8 cellular contexts compared by ENCODE assay signal in genomic region chr16:3022697-3023414, GRCh38. TPM values are rescaled to one million over a fixed set of nuclear protein-coding genes. Genes with fewer than 3 reads are reported as not detected.
DNase-seq lines count a peak whose midpoint lies in the region; ATAC-seq, FAIRE-seq and TF ChIP-seq lines count a peak whose summit lies in the region.

No MANE protein-coding gene starts in this region.

- no peak for TF ChIP-seq RAD21 in K562 (CRISPR knock-in tag; conservative IDR thresholded peaks at IDR 0.05 in 1 of 2, IDR thresholded peaks at IDR 0.05 in 1 of 2)

- H3K4me1 Mint-ChIP-seq in CD4-positive, alpha-beta memory T cell = peaks cover 19 to 66% (median 43%) of the 10 kb centered on the region in 4 donors
- H3K4me1 Mint-ChIP-seq in type B pancreatic cell (ENCODE audit: unreplicated experiment) = peaks cover 36% of the 10 kb centered on the region

- intact Hi-C loops in CD4-positive, alpha-beta memory T cell (cut with micrococcal nuclease) = loop anchor here (10.0 kb wide), 1 partner anchor 118 kb away; no protein-coding TSS in a partner anchor
- intact Hi-C loops in K562 (cut with micrococcal nuclease) = loop anchor here (10.0 kb wide), 1 partner anchor 58 kb away; the partner anchor contains the start of genes KREMEN2 and PAQR4
- intact Hi-C loops in lower lobe of right lung (cut with DNase I) = no loop called here

- H3K9ac ChIP-seq in K562 (ENCODE audit: insufficient read depth in 1 of 2, low read depth in 2 of 2, low read length in 2 of 2) = peak overlapping the region; percentile 88 to 95

- H2AFZ ChIP-seq in K562 (ENCODE audit: low read depth, low read length) = no peak overlapping the region

- H3K27me3 Mint-ChIP-seq in CD4-positive, alpha-beta memory T cell = peaks cover 0 to 2% of the 10 kb centered on the region in 2 donors
- peaks cover 12% of the 10 kb centered on the region for H3K27me3 Mint-ChIP-seq in type B pancreatic cell

- H3K79me2 ChIP-seq in K562 (ENCODE audit: control insufficient read depth, insufficient read depth, low read length) = peaks cover 42% of the 10 kb centered on the region

- no peaks in the 10 kb centered on the region for H3K9me3 Mint-ChIP-seq in CD4-positive, alpha-beta memory T cell
- H3K9me3 Mint-ChIP-seq in type B pancreatic cell = no peaks in the 10 kb centered on the region

- peaks cover 2% of the 10 kb centered on the region for H3K9me1 ChIP-seq in K562 (ENCODE audit: control insufficient read depth, insufficient read depth, low read length)

- peak overlapping the region; percentile 90 for H3K27ac ChIP-seq in CD4-positive, alpha-beta memory T cell (ENCODE audit: low read depth, low read length)
- H3K27ac ChIP-seq in K562 (ENCODE audit: extremely low read depth, low read depth, low read length) = peak overlapping the region; percentile 90
- H3K27ac ChIP-seq in lower lobe of right lung = peak overlapping the region; percentile 94

- no peak for TF ChIP-seq EP300 in K562 (IDR thresholded peaks at IDR 0.05; ENCODE audit: low read length)

- no peaks in the 10 kb centered on the region for H3K27me3 ChIP-seq in CD4-positive, alpha-beta memory T cell (ENCODE audit: insufficient read depth, low read length)
- H3K27me3 ChIP-seq in K562 (ENCODE audit: control insufficient read depth in 2 of 2, insufficient read depth in 2 of 2, low read length in 2 of 2) (no peaks in the 10 kb centered on the region), lower lobe of right lung (ENCODE audit: low read depth) (peaks cover 8% of the 10 kb centered on the region)

- H4K20me1 ChIP-seq in K562 (replicated peaks; ENCODE audit: control insufficient read depth, insufficient read depth, low read length) = peaks cover 28% of the 10 kb centered on the region

- peak overlapping the region; percentile 87 to 97 (median 93) for H3K4me3 Mint-ChIP-seq in CD4-positive, alpha-beta memory T cell
- H3K4me3 Mint-ChIP-seq in type B pancreatic cell = peak overlapping the region; percentile 94

- peak; percentile 57 for TF ChIP-seq POLR2A in K562 (conservative IDR thresholded peaks at IDR 0.05)

- peak; percentile 2 for ATAC-seq in K562
- no peak for ATAC-seq in lower lobe of right lung
- no peak for ATAC-seq in GM21825 (IDR thresholded peaks at IDR 0.05; ENCODE audit: unreplicated experiment)
- no peak for ATAC-seq in HG02798 (IDR thresholded peaks at IDR 0.05; ENCODE audit: poor library complexity, unreplicated experiment)

- H3K4me2 ChIP-seq in K562 (ENCODE audit: insufficient read depth, low read length) = peak overlapping the region; percentile 83

- peak in 1 of 5 donors; percentile 60 for DNase-seq in CD4-positive, alpha-beta memory T cell
- DNase-seq in LNCaP clone FGC (ENCODE audit: low read depth) (no peak), K562 (ENCODE audit: extremely low read depth in 1 of 4, low spot score in 3 of 4) (peak in 1 of 4 experiments; percentile 24), lower lobe of right lung (no peak), type B pancreatic cell (ENCODE audit: extremely low spot score, unreplicated experiment) (no peak), dedifferentiated amniotic fluid mesenchymal stem cell (ENCODE audit: extremely low spot score) (no peak)

- POLR2A ChIA-PET in CD4-positive, alpha-beta memory T cell (lab: Charles Lee; ENCODE audit: partially characterized antibody) = interaction anchor here (0.6 to 5.9 kb wide), 11 partner anchors 8 to 136 kb away, joined by 3 to 89 read pairs (median 6); partner anchors contain the start of genes MMP25, PKMYT1 and ZNF213
- POLR2A ChIA-PET in K562 (lab: Yijun Ruan, JAX) = interaction anchor here (0.5 to 2.7 kb wide), 15 partner anchors 8 to 214 kb away, joined by 3 to 15 read pairs (median 4); partner anchors contain the start of gene FLYWCH1

- CTCF ChIA-PET in CD4-positive, alpha-beta memory T cell (lab: Charles Lee; ENCODE audit: partially characterized antibody) = interaction anchor here (1.3 to 18.6 kb wide), 6 partner anchors 8 to 149 kb away, joined by 3 to 444 read pairs (median 13); partner anchors contain the start of gene CLDN9
- CTCF ChIA-PET in K562 (lab: Yijun Ruan, JAX; ENCODE audit: low intra/inter-chr PET ratio) = no interaction called here

- peak; percentile 48 for FAIRE-seq in K562 (lab: Jason Lieb, UNC)

- BruUV-seq in K562 (replicated peaks; lab: Mats Ljungman, UMichigan) = no TSS peak

- 24% methylated on average over 5 of the region's 8 CpGs for WGBS in K562 (ENCODE audit: insufficient coverage, low coverage, missing lambda C conversion rate)

- peaks cover 52% of the 10 kb centered on the region for H3K4me1 ChIP-seq in CD4-positive, alpha-beta memory T cell (ENCODE audit: insufficient read depth, low read length)
- H3K4me1 ChIP-seq in K562 (replicated peaks in 1 of 2; ENCODE audit: control insufficient read depth in 2 of 2, insufficient read depth in 2 of 2, low read length in 2 of 2) (peaks cover 29 to 87% of the 10 kb centered on the region in 2 experiments), lower lobe of right lung (peaks cover 66% of the 10 kb centered on the region)

- H3K4me3 ChIP-seq in CD4-positive, alpha-beta memory T cell (ENCODE audit: low read length in 2 of 2) = peak overlapping the region in 1 of 2 donors; percentile 85
- H3K4me3 ChIP-seq in LNCaP clone FGC (ENCODE audit: low read depth, low read length) = peak overlapping the region; percentile 59
- H3K4me3 ChIP-seq in K562 = peak overlapping the region; percentile 82
- H3K4me3 ChIP-seq in lower lobe of right lung = peak overlapping the region; percentile 77

- H3K9me3 ChIP-seq in CD4-positive, alpha-beta memory T cell (ENCODE audit: control insufficient read depth in 1 of 2, low read length in 2 of 2) = no peaks in the 10 kb centered on the region
- H3K9me3 ChIP-seq in K562 (replicated peaks; ENCODE audit: control insufficient read depth, insufficient read depth, low read depth, low read length) (no peaks in the 10 kb centered on the region), lower lobe of right lung (no peaks in the 10 kb centered on the region)

- H3K36me3 ChIP-seq in CD4-positive, alpha-beta memory T cell (ENCODE audit: insufficient read depth, low read length) = peaks cover 20% of the 10 kb centered on the region
- peaks cover 39% of the 10 kb centered on the region; the same call in 2 of the 3 replicates for H3K36me3 ChIP-seq in K562 (ENCODE audit: control insufficient read depth, insufficient read depth, low read length)
- peaks cover 18% of the 10 kb centered on the region for H3K36me3 ChIP-seq in lower lobe of right lung

- in situ Hi-C loops in K562 (cut with MboI) = no loop called here

- peaks cover 3 to 22% of the 10 kb centered on the region in 2 donors for H3K36me3 Mint-ChIP-seq in CD4-positive, alpha-beta memory T cell
- peaks cover 5% of the 10 kb centered on the region for H3K36me3 Mint-ChIP-seq in type B pancreatic cell

- TF ChIP-seq CTCF in LNCaP clone FGC (IDR thresholded peaks at IDR 0.05; ENCODE audit: control insufficient read depth, extremely low read depth, insufficient read depth) = no peak
- no peak for TF ChIP-seq CTCF in K562 (IDR thresholded peaks at IDR 0.05 in 2 of 3, conservative IDR thresholded peaks at IDR 0.05 in 1 of 3; ENCODE audit: insufficient read depth in 2 of 3, low read depth in 1 of 3, low read length in 3 of 3)
- no peak for TF ChIP-seq CTCF in lower lobe of right lung (IDR thresholded peaks at IDR 0.05)
- TF ChIP-seq CTCF in type B pancreatic cell (conservative IDR thresholded peaks at IDR 0.05) = no peak

- peak overlapping the region; percentile 85 to 99 (median 92) for H3K27ac Mint-ChIP-seq in CD4-positive, alpha-beta memory T cell
- H3K27ac Mint-ChIP-seq in type B pancreatic cell = peak overlapping the region; percentile 98

RNA-seq across cellular contexts. Expression of gene HCFC1R1, which starts 0.9 kb away (rescaled TPM):
- total RNA-seq in CD4-positive, alpha-beta memory T cell = 10 to 100 TPM; 16.0 to 18.0 TPM
- polyA plus RNA-seq in CD4-positive, alpha-beta memory T cell = 10 to 100 TPM; 18.5 to 23.8 TPM
- total RNA-seq in K562 (2011; cell fraction: chromatin; rRNA removed; ENCODE audit: low replicate concordance) = 4.0 and 6.9 TPM in 2 replicates
- total RNA-seq in K562 (2011; cell fraction: nucleolus; rRNA removed) = 7.2 and 7.8 TPM in 2 replicates
- 2.9 and 7.3 TPM in 2 replicates for total RNA-seq in K562 (2011; cell fraction: nucleoplasm; rRNA removed)
- total RNA-seq in K562 (2014; rRNA removed) (19.3 and 32.1 TPM in 2 replicates), K562 (2014; rRNA removed; fragmentation: Illumina TruSeq; extraction: Trizol) (3.9 and 5.1 TPM in 2 replicates), K562 (2015; rRNA removed; fragmentation: Illumina TruSeq; extraction: Trizol) (9.4 and 11.2 TPM in 2 replicates), K562 (2021) (27.8 and 29.0 TPM in 2 replicates), lower lobe of right lung (43.2 TPM), type B pancreatic cell (ENCODE audit: low replicate concordance) (34.8 and 49.4 TPM in 2 replicates)
- polyA plus RNA-seq in K562 (2011; rRNA removed) (5.2 and 8.1 TPM in 2 replicates), K562 (2014; fragmentation: Illumina TruSeq; extraction: Trizol) (15.6 and 31.2 TPM in 2 replicates), K562 (2014; fragmentation: Nextera tagmentation; extraction: Ambion mirVana) (1 to 10 TPM; 2.2 to 4.1 TPM), K562 (2014; rRNA removed) (19.2 and 24.0 TPM in 2 replicates)
- polyA plus RNA-seq in K562 (2011; cell fraction: cytosol; rRNA removed) = 14.9 and 33.5 TPM in 2 replicates
- 15.9 and 23.6 TPM in 2 replicates for polyA plus RNA-seq in K562 (2011; cell fraction: nucleus; rRNA removed)
- polyA plus RNA-seq in K562 (2012) = 33.0 and 38.8 TPM in 2 replicates
- polyA minus RNA-seq in K562 (2011; rRNA and poly(A)+ RNA removed) = 1.4 and 2.3 TPM in 2 replicates
- 8.2 and 13.5 TPM in 2 replicates for polyA minus RNA-seq in K562 (2011; cell fraction: cytosol; rRNA and poly(A)+ RNA removed)
- polyA minus RNA-seq in K562 (2011; cell fraction: nucleus; rRNA and poly(A)+ RNA removed) = 2.3 and 4.6 TPM in 2 replicates

RNA-seq across cellular contexts. Expression of gene THOC6, which starts 1.0 kb away (rescaled TPM):
- total RNA-seq in CD4-positive, alpha-beta memory T cell = 10 to 100 TPM; 18.4 to 22.5 TPM
- polyA plus RNA-seq in CD4-positive, alpha-beta memory T cell = 10 to 100 TPM; 41.4 to 48.8 TPM
- 53.2 and 110 TPM in 2 replicates for total RNA-seq in K562 (2011; cell fraction: chromatin; rRNA removed; ENCODE audit: low replicate concordance)
- 76.5 and 89.0 TPM in 2 replicates for total RNA-seq in K562 (2011; cell fraction: nucleolus; rRNA removed)
- 47.3 and 55.1 TPM in 2 replicates for total RNA-seq in K562 (2011; cell fraction: nucleoplasm; rRNA removed)
- total RNA-seq in K562 (2014; rRNA removed) = 51.2 and 66.7 TPM in 2 replicates
- 13.2 and 22.3 TPM in 2 replicates for total RNA-seq in K562 (2014; rRNA removed; fragmentation: Illumina TruSeq; extraction: Trizol)
- 42.7 and 46.7 TPM in 2 replicates for total RNA-seq in K562 (2015; rRNA removed; fragmentation: Illumina TruSeq; extraction: Trizol)
- total RNA-seq in K562 (2021) = 65.4 and 70.1 TPM in 2 replicates
- 38.7 and 47.4 TPM in 2 replicates for polyA plus RNA-seq in K562 (2011; rRNA removed)
- 53.0 and 93.1 TPM in 2 replicates for polyA plus RNA-seq in K562 (2011; cell fraction: cytosol; rRNA removed)
- 154 TPM in 2 replicates for polyA plus RNA-seq in K562 (2011; cell fraction: nucleus; rRNA removed)
- polyA plus RNA-seq in K562 (2012) = 65.3 and 65.6 TPM in 2 replicates
- polyA plus RNA-seq in K562 (2014; fragmentation: Illumina TruSeq; extraction: Trizol) = 42.3 and 48.3 TPM in 2 replicates
- 1 to 10 TPM; 2.5 to 5.5 TPM for polyA plus RNA-seq in K562 (2014; fragmentation: Nextera tagmentation; extraction: Ambion mirVana)
- polyA plus RNA-seq in K562 (2014; rRNA removed) = 64.5 and 66.6 TPM in 2 replicates
- polyA minus RNA-seq in K562 (2011; rRNA and poly(A)+ RNA removed) = 19.6 and 28.3 TPM in 2 replicates
- polyA minus RNA-seq in K562 (2011; cell fraction: cytosol; rRNA and poly(A)+ RNA removed) = 32.0 and 41.0 TPM in 2 replicates
- polyA minus RNA-seq in K562 (2011; cell fraction: nucleus; rRNA and poly(A)+ RNA removed) = 17.4 and 24.7 TPM in 2 replicates
- total RNA-seq in lower lobe of right lung = 26.8 TPM
- total RNA-seq in type B pancreatic cell (ENCODE audit: low replicate concordance) = 40.1 and 50.7 TPM in 2 replicates

RNA-seq across cellular contexts. Expression of gene TNFRSF12A, which starts 2.7 kb away (rescaled TPM):
- 1 to 10 TPM in 1 of 2 experiments, under 1 TPM in 1; 0.73 to 1.0 TPM for total RNA-seq in CD4-positive, alpha-beta memory T cell
- polyA plus RNA-seq in CD4-positive, alpha-beta memory T cell = under 1 TPM; 0.33 to 0.44 TPM
- total RNA-seq in K562 (2011; cell fraction: chromatin; rRNA removed; ENCODE audit: low replicate concordance) = 22.8 and 80.5 TPM in 2 replicates
- 79.5 and 92.2 TPM in 2 replicates for total RNA-seq in K562 (2011; cell fraction: nucleolus; rRNA removed)
- total RNA-seq in K562 (2011; cell fraction: nucleoplasm; rRNA removed) = 54.3 and 65.7 TPM in 2 replicates
- 55.9 and 61.8 TPM in 2 replicates for total RNA-seq in K562 (2014; rRNA removed)
- total RNA-seq in K562 (2014; rRNA removed; fragmentation: Illumina TruSeq; extraction: Trizol) = 15.5 and 16.0 TPM in 2 replicates
- total RNA-seq in K562 (2015; rRNA removed; fragmentation: Illumina TruSeq; extraction: Trizol) = 26.5 and 27.6 TPM in 2 replicates
- total RNA-seq in K562 (2021) = 29.3 and 32.1 TPM in 2 replicates
- 25.7 and 30.0 TPM in 2 replicates for polyA plus RNA-seq in K562 (2011; rRNA removed)
- 31.2 and 111 TPM in 2 replicates for polyA plus RNA-seq in K562 (2011; cell fraction: cytosol; rRNA removed)
- polyA plus RNA-seq in K562 (2011; cell fraction: nucleus; rRNA removed) = 55.9 and 141 TPM in 2 replicates
- polyA plus RNA-seq in K562 (2012) = 22.9 and 23.5 TPM in 2 replicates
- 19.0 and 26.3 TPM in 2 replicates for polyA plus RNA-seq in K562 (2014; fragmentation: Illumina TruSeq; extraction: Trizol)
- polyA plus RNA-seq in K562 (2014; fragmentation: Nextera tagmentation; extraction: Ambion mirVana) = under 1 TPM; 0.41 to 0.66 TPM
- 46.8 and 52.9 TPM in 2 replicates for polyA plus RNA-seq in K562 (2014; rRNA removed)
- 3.7 and 7.9 TPM in 2 replicates for polyA minus RNA-seq in K562 (2011; rRNA and poly(A)+ RNA removed)
- polyA minus RNA-seq in K562 (2011; cell fraction: cytosol; rRNA and poly(A)+ RNA removed) = 25.0 and 27.7 TPM in 2 replicates
- polyA minus RNA-seq in K562 (2011; cell fraction: nucleus; rRNA and poly(A)+ RNA removed) = 29.5 and 30.0 TPM in 2 replicates
- 28.8 TPM for total RNA-seq in lower lobe of right lung
- total RNA-seq in type B pancreatic cell (ENCODE audit: low replicate concordance) = 24.0 and 55.5 TPM in 2 replicates

RNA-seq across cellular contexts. Expression of gene CLDN6, which starts 4.9 kb away (rescaled TPM):
- not detected for total RNA-seq in CD4-positive, alpha-beta memory T cell
- polyA plus RNA-seq in CD4-positive, alpha-beta memory T cell = not detected
- 0.53 and 0.65 TPM in 2 replicates for total RNA-seq in K562 (2011; cell fraction: chromatin; rRNA removed; ENCODE audit: low replicate concordance)
- 2.2 and 2.5 TPM in 2 replicates for total RNA-seq in K562 (2011; cell fraction: nucleolus; rRNA removed)
- total RNA-seq in K562 (2011; cell fraction: nucleoplasm; rRNA removed) = 0.73 and 0.76 TPM in 2 replicates
- total RNA-seq in K562 (2014; rRNA removed) (0.23 and 0.49 TPM in 2 replicates), K562 (2014; rRNA removed; fragmentation: Illumina TruSeq; extraction: Trizol) (0.22 and 0.38 TPM in 2 replicates), K562 (2015; rRNA removed; fragmentation: Illumina TruSeq; extraction: Trizol) (0.26 TPM in 1 of 2 replicates, not detected in the other), K562 (2021) (0.75 and 1.1 TPM in 2 replicates), lower lobe of right lung (not detected), type B pancreatic cell (ENCODE audit: low replicate concordance) (98.9 and 243 TPM in 2 replicates)
- polyA plus RNA-seq in K562 (2011; rRNA removed) (0.56 and 0.93 TPM in 2 replicates), K562 (2014; fragmentation: Illumina TruSeq; extraction: Trizol) (0.45 and 0.83 TPM in 2 replicates), K562 (2014; fragmentation: Nextera tagmentation; extraction: Ambion mirVana) (not detected), K562 (2014; rRNA removed) (0.20 and 0.32 TPM in 2 replicates)
- 0.58 and 1.1 TPM in 2 replicates for polyA plus RNA-seq in K562 (2011; cell fraction: cytosol; rRNA removed)
- polyA plus RNA-seq in K562 (2011; cell fraction: nucleus; rRNA removed) = 0.24 and 0.42 TPM in 2 replicates
- polyA plus RNA-seq in K562 (2012) = 0.49 and 1.1 TPM in 2 replicates
- polyA minus RNA-seq in K562 (2011; rRNA and poly(A)+ RNA removed) = 0.32 and 0.39 TPM in 2 replicates
- polyA minus RNA-seq in K562 (2011; cell fraction: cytosol; rRNA and poly(A)+ RNA removed) = 1.0 and 2.1 TPM in 2 replicates
- polyA minus RNA-seq in K562 (2011; cell fraction: nucleus; rRNA and poly(A)+ RNA removed) = not detected in 2 replicates

RNA-seq across cellular contexts. Expression of gene CLDN9, which starts 10.1 kb away (rescaled TPM):
- not detected for total RNA-seq in CD4-positive, alpha-beta memory T cell
- polyA plus RNA-seq in CD4-positive, alpha-beta memory T cell = not detected
- total RNA-seq in K562 (2011; cell fraction: chromatin; rRNA removed; ENCODE audit: low replicate concordance) = 0.99 and 3.1 TPM in 2 replicates
- 2.0 and 3.0 TPM in 2 replicates for total RNA-seq in K562 (2011; cell fraction: nucleolus; rRNA removed)
- 1.1 and 1.5 TPM in 2 replicates for total RNA-seq in K562 (2011; cell fraction: nucleoplasm; rRNA removed)
- total RNA-seq in K562 (2014; rRNA removed) (0.12 TPM in 1 of 2 replicates, not detected in the other), K562 (2014; rRNA removed; fragmentation: Illumina TruSeq; extraction: Trizol) (not detected in 2 replicates), K562 (2015; rRNA removed; fragmentation: Illumina TruSeq; extraction: Trizol) (0.15 and 0.22 TPM in 2 replicates), K562 (2021) (0.40 and 0.44 TPM in 2 replicates), lower lobe of right lung (1.0 TPM), type B pancreatic cell (ENCODE audit: low replicate concordance) (0.99 and 3.4 TPM in 2 replicates)
- polyA plus RNA-seq in K562 (2011; rRNA removed) (0.18 and 0.27 TPM in 2 replicates), K562 (2014; fragmentation: Illumina TruSeq; extraction: Trizol) (0.10 and 0.12 TPM in 2 replicates), K562 (2014; fragmentation: Nextera tagmentation; extraction: Ambion mirVana) (not detected), K562 (2014; rRNA removed) (0.16 and 0.24 TPM in 2 replicates)
- 0.29 and 0.36 TPM in 2 replicates for polyA plus RNA-seq in K562 (2011; cell fraction: cytosol; rRNA removed)
- 1.6 and 2.9 TPM in 2 replicates for polyA plus RNA-seq in K562 (2011; cell fraction: nucleus; rRNA removed)
- polyA plus RNA-seq in K562 (2012) = 0.79 and 2.7 TPM in 2 replicates
- 0.09 and 0.18 TPM in 2 replicates for polyA minus RNA-seq in K562 (2011; rRNA and poly(A)+ RNA removed)
- polyA minus RNA-seq in K562 (2011; cell fraction: cytosol; rRNA and poly(A)+ RNA removed) = 1.1 TPM in 1 of 2 replicates, not detected in the other
- 0.54 and 1.00 TPM in 2 replicates for polyA minus RNA-seq in K562 (2011; cell fraction: nucleus; rRNA and poly(A)+ RNA removed)

Comparison
In these comparisons a context has a peak if more than half of its experiments do, and no peak if none do; other contexts are left out.
1. RNA of gene TNFRSF12A, which starts 2.7 kb away (total RNA-seq): 15.5 to 92.2 TPM in K562, 28.8 TPM in lower lobe of right lung (single experiment) and 24.0 to 55.5 TPM in type B pancreatic cell; 0.73 to 1.0 TPM in CD4-positive, alpha-beta memory T cell; every median in the first group is over 4 times any median in the second.
2. Peak in every context shown above with its lines, with median percentiles within 50 percentile points of each other: H3K27ac ChIP-seq.